Comparison of ENCODE assay signal across 8 cellular contexts in genomic region chr19:3276341-3276799, GRCh38. TPM values are rescaled to one million over a fixed set of nuclear protein-coding genes. Genes with fewer than 3 reads are reported as not detected.
A peak's percentile ranks its signal among the peaks of the same experiment; 100 is the strongest.
DNase-seq lines count a peak whose midpoint lies in the region; ATAC-seq and TF ChIP-seq lines count a peak whose summit lies in the region.

No MANE protein-coding gene starts in this region.

- peaks cover 2% of the 10 kb centered on the region for H3K36me3 Mint-ChIP-seq in activated naive CD8-positive, alpha-beta T cell treated with anti-CD3 and anti-CD28 coated beads, Interleukin-2, amount 10 ng/mL, durations not matched to agents 7 days and 5 days
- no peaks in the 10 kb centered on the region for H3K36me3 Mint-ChIP-seq in naive thymus-derived CD8-positive, alpha-beta T cell

- TF ChIP-seq EP300 in esophagus muscularis mucosa (IDR thresholded peaks at IDR 0.05) = no peak

- peaks cover 16% of the 10 kb centered on the region for H3K4me1 Mint-ChIP-seq in activated naive CD8-positive, alpha-beta T cell treated with anti-CD3 and anti-CD28 coated beads, Interleukin-2, amount 10 ng/mL, durations not matched to agents 7 days and 5 days
- peaks cover 9 to 24% (median 12%) of the 10 kb centered on the region in 4 donors for H3K4me1 Mint-ChIP-seq in naive thymus-derived CD8-positive, alpha-beta T cell

- H3K27ac Mint-ChIP-seq in activated naive CD8-positive, alpha-beta T cell treated with anti-CD3 and anti-CD28 coated beads, Interleukin-2, amount 10 ng/mL, durations not matched to agents 7 days and 5 days = peak overlapping the region; percentile 45
- peak overlapping the region in 6 of 10 donors; percentile 8 to 87 (median 54) for H3K27ac Mint-ChIP-seq in naive thymus-derived CD8-positive, alpha-beta T cell

- H3K27ac ChIP-seq in esophagus muscularis mucosa (replicated peaks in 1 of 4) (no peak overlapping the region), uterus (no peak overlapping the region)

- TF ChIP-seq CTCF in esophagus muscularis mucosa (IDR thresholded peaks at IDR 0.05) (no peak), uterus (IDR thresholded peaks at IDR 0.05) (no peak)

- POLR2A ChIA-PET in activated naive CD8-positive, alpha-beta T cell treated with anti-CD3 and anti-CD28 coated beads, Interleukin-2, amount 10 ng/mL, durations not matched to agents 7 days and 5 days (lab: Charles Lee) = interaction anchor here (0.6 to 1.8 kb wide), 12 partner anchors 8 to 709 kb away, joined by 3 to 12 read pairs (median 3); partner anchors contain the start of genes EEF2 and NCLN
- POLR2A ChIA-PET in naive thymus-derived CD8-positive, alpha-beta T cell (lab: Charles Lee) = interaction anchor here (0.5 to 2.2 kb wide), 9 partner anchors 8 to 1067 kb away, joined by 3 to 10 read pairs (median 4); partner anchors contain the start of genes NCLN and S1PR4

- peak overlapping the region; percentile 79 for H3K4me3 Mint-ChIP-seq in activated naive CD8-positive, alpha-beta T cell treated with anti-CD3 and anti-CD28 coated beads, Interleukin-2, amount 10 ng/mL, durations not matched to agents 7 days and 5 days
- peak overlapping the region; percentile 28 to 94 (median 72) for H3K4me3 Mint-ChIP-seq in naive thymus-derived CD8-positive, alpha-beta T cell

- TF ChIP-seq POLR2A in esophagus muscularis mucosa (IDR thresholded peaks at IDR 0.05; ENCODE audit: low read depth) (no peak), uterus (IDR thresholded peaks at IDR 0.05) (no peak)

- H3K27me3 ChIP-seq in esophagus muscularis mucosa (peaks cover 0 to 100% (median 26%) of the 10 kb centered on the region in 4 donors), uterus (peaks cover 8 to 9% of the 10 kb centered on the region in 2 donors)

- no peaks in the 10 kb centered on the region for H3K9me3 Mint-ChIP-seq in activated naive CD8-positive, alpha-beta T cell treated with anti-CD3 and anti-CD28 coated beads, Interleukin-2, amount 10 ng/mL, durations not matched to agents 7 days and 5 days
- H3K9me3 Mint-ChIP-seq in naive thymus-derived CD8-positive, alpha-beta T cell = peaks cover 0 to 2% (median 0%) of the 10 kb centered on the region in 9 donors

- intact Hi-C loops in esophagus muscularis mucosa (cut with DNase I) (no loop called here), uterus (cut with DNase I; ENCODE audit: low total_unique reads) (no loop called here)

- peaks cover 10% of the 10 kb centered on the region for H3K27me3 Mint-ChIP-seq in activated naive CD8-positive, alpha-beta T cell treated with anti-CD3 and anti-CD28 coated beads, Interleukin-2, amount 10 ng/mL, durations not matched to agents 7 days and 5 days
- peaks cover 1 to 10% (median 4%) of the 10 kb centered on the region in 5 donors for H3K27me3 Mint-ChIP-seq in naive thymus-derived CD8-positive, alpha-beta T cell

- H3K4me3 ChIP-seq in esophagus muscularis mucosa (peak overlapping the region in 2 of 4 donors; percentile 40 to 45), uterus (no peak overlapping the region)

- peak; percentile 21 for ATAC-seq in activated naive CD8-positive, alpha-beta T cell treated with anti-CD3 and anti-CD28 coated beads, Interleukin-2, amount 10 ng/mL, durations not matched to agents 7 days and 5 days (ENCODE audit: low read depth)
- peak; percentile 41 to 46 for ATAC-seq in naive thymus-derived CD8-positive, alpha-beta T cell

- DNase-seq in NCI-H82 (lab: John Stamatoyannopoulos, UW) (peak; percentile 84), NCI-H82 treated with DMSO at 0.1 percent for 48 hours (lab: John Stamatoyannopoulos, UW; ENCODE audit: unreplicated experiment) (no peak), RKO (ENCODE audit: low spot score) (peak; percentile 43), middle frontal gyrus (ENCODE audit: extremely low spot score, low spot score) (no peak), esophagus muscularis mucosa (ENCODE audit: extremely low spot score) (no peak), uterus (no peak)
- no peak for DNase-seq in activated naive CD8-positive, alpha-beta T cell treated with anti-CD3 and anti-CD28 coated beads, Interleukin-2, amount 10 ng/mL, durations not matched to agents 7 days and 5 days
- DNase-seq in naive thymus-derived CD8-positive, alpha-beta T cell = peak in 6 of 10 donors; percentile 15 to 64 (median 58)

- peaks cover 0 to 16% (median 13%) of the 10 kb centered on the region in 4 donors for H3K9me3 ChIP-seq in esophagus muscularis mucosa
- H3K9me3 ChIP-seq in uterus = peaks cover 0 to 8% of the 10 kb centered on the region in 2 donors

- H3K36me3 ChIP-seq in esophagus muscularis mucosa = no peaks in the 10 kb centered on the region
- no peaks in the 10 kb centered on the region for H3K36me3 ChIP-seq in uterus

- WGBS in esophagus muscularis mucosa = 3% methylated on average over 6 of the region's 11 CpGs

- peaks cover 3 to 18% (median 16%) of the 10 kb centered on the region in 4 donors for H3K4me1 ChIP-seq in esophagus muscularis mucosa
- H3K4me1 ChIP-seq in uterus = peaks cover 0 to 5% of the 10 kb centered on the region in 2 donors

RNA-seq across cellular contexts. Expression of gene CELF5, which starts 51.9 kb away (rescaled TPM):
- under 1 TPM in 1 of 2 experiments, not detected in 1; 0.14 TPM for total RNA-seq in activated naive CD8-positive, alpha-beta T cell treated with anti-CD3 and anti-CD28 coated beads, Interleukin-2, amount 10 ng/mL, durations not matched to agents 7 days and 5 days
- under 1 TPM; 0.23 to 0.41 TPM for total RNA-seq in naive thymus-derived CD8-positive, alpha-beta T cell
- polyA plus RNA-seq in naive thymus-derived CD8-positive, alpha-beta T cell = not detected
- total RNA-seq in esophagus muscularis mucosa (under 1 TPM in 1 of 4 donors, not detected in 3; 0.17 TPM), uterus (under 1 TPM in 2 of 4 donors, not detected in 2; 0.28 to 0.73 TPM)

Comparison
In these comparisons a context has a peak if more than half of its experiments do, and no peak if none do; other contexts are left out.
1. DNase-seq: peak in NCI-H82 (single experiment), RKO (single experiment) and naive thymus-derived CD8-positive, alpha-beta T cell (6 of 10); none in NCI-H82 treated with DMSO at 0.1 percent for 48 hours (single experiment), activated naive CD8-positive, alpha-beta T cell treated with anti-CD3 and anti-CD28 coated beads, Interleukin-2, amount 10 ng/mL, durations not matched to agents 7 days and 5 days (single experiment), middle frontal gyrus (single experiment), esophagus muscularis mucosa (single experiment) and uterus (0 of 2).